ENCODE assay signal across 16 cellular contexts in genomic region chr17:45918241-45918745, GRCh38. TPM values are rescaled to one million over a fixed set of nuclear protein-coding genes. Genes with fewer than 3 reads are reported as not detected.
DNase-seq lines count a peak whose midpoint lies in the region; ATAC-seq, FAIRE-seq and TF ChIP-seq lines count a peak whose summit lies in the region.
"Had no signal": no experiment of that assay in that cellular context is flagged by ENCODE, and none has a peak within 500 bp of the region (broad histone marks: within the 10 kb centered on the region; RNA-seq: fewer than 3 reads in every experiment).

No MANE protein-coding gene starts in this region.

- H2AK5ac ChIP-seq in H1 (ENCODE audit: low read depth, low read length), result no peak overlapping the region

- H3K4ac ChIP-seq in H1 (replicated peaks; ENCODE audit: insufficient read length, low read depth, low read length), result no peak overlapping the region

- H3K14ac ChIP-seq in H1 (ENCODE audit: insufficient read length), result no peak overlapping the region

- H2AFZ ChIP-seq in HepG2 (ENCODE audit: low read length), result no peak overlapping the region
- H2AFZ ChIP-seq in H1 (ENCODE audit: low read length), result no peak overlapping the region

- no peak for TF ChIP-seq EP300 in HepG2 (IDR thresholded peaks at IDR 0.05; ENCODE audit: low read depth in 2 of 2, low read length in 2 of 2)
- no peak for TF ChIP-seq EP300 in HepG2 (CRISPR knock-in tag; IDR thresholded peaks at IDR 0.05; ENCODE audit: borderline replicate concordance)
- no peak for TF ChIP-seq EP300 in H1 (IDR thresholded peaks at IDR 0.05; ENCODE audit: borderline replicate concordance in 1 of 2, low read depth in 2 of 2, low read length in 2 of 2)

- TF ChIP-seq CTCF in HepG2 (CRISPR knock-in tag; IDR thresholded peaks at IDR 0.05) (no peak), right lobe of liver (IDR thresholded peaks at IDR 0.05) (no peak), H1 (IDR thresholded peaks at IDR 0.05; ENCODE audit: control extremely low read depth in 1 of 3, insufficient read depth in 1 of 3, low read depth in 1 of 3, low read length in 3 of 3) (no peak)

- ATAC-seq in HepG2 (no peak), right lobe of liver (no peak), HG03095 (IDR thresholded peaks at IDR 0.05; ENCODE audit: unreplicated experiment) (no peak)
- ATAC-seq: HCT116 had no signal

- TF ChIP-seq POLR2A in HepG2 (IDR thresholded peaks at IDR 0.05; ENCODE audit: insufficient read depth in 1 of 2, low read depth in 2 of 2, low read length in 2 of 2) (no peak), right lobe of liver (IDR thresholded peaks at IDR 0.05) (no peak), H1 (IDR thresholded peaks at IDR 0.05; ENCODE audit: control extremely low read depth in 1 of 2, low read depth in 2 of 2, low read length in 2 of 2) (no peak)

- no peak overlapping the region for H4K91ac ChIP-seq in H1 (replicated peaks; ENCODE audit: insufficient read length, low read length)

- no peak overlapping the region for H3K23ac ChIP-seq in H1 (ENCODE audit: insufficient read length)

- H3K79me2 ChIP-seq in HepG2 (ENCODE audit: insufficient read depth, low read length) (no peaks in the 10 kb centered on the region), H1 (ENCODE audit: control insufficient read depth in 1 of 2, insufficient read depth in 2 of 2, low read length in 2 of 2) (no peaks in the 10 kb centered on the region)

- H3K4me2 ChIP-seq in HepG2 (ENCODE audit: low read depth, low read length) (no peak overlapping the region), H1 (ENCODE audit: insufficient read depth in 1 of 2, low read depth in 2 of 2, low read length in 2 of 2) (no peak overlapping the region)

- no peak overlapping the region for H3K18ac ChIP-seq in H1 (ENCODE audit: extremely low read depth, low read length)

- H3K4me3 ChIP-seq in HepG2 (replicated peaks in 1 of 3; ENCODE audit: insufficient read depth in 1 of 3, low read depth in 2 of 3, low read length in 3 of 3) (no peak overlapping the region), right lobe of liver (no peak overlapping the region), H1 (ENCODE audit: extremely low read depth in 1 of 4, insufficient read depth in 2 of 4, low read depth in 3 of 4, low read length in 4 of 4) (no peak overlapping the region)

- H3K36me3 ChIP-seq in HepG2 (replicated peaks in 1 of 2; ENCODE audit: control insufficient read depth in 1 of 2, insufficient read depth in 2 of 2, low read length in 2 of 2) (0 out of 5 replicates have a peak, but pooled peaks cover 0 to 3% of the 10 kb centered on the region in 2 experiments), right lobe of liver (peaks cover 0 to 42% (median 12%) of the 10 kb centered on the region in 4 donors), H1 (ENCODE audit: control insufficient read depth in 2 of 4, insufficient read depth in 4 of 4, low read length in 3 of 4) (no peaks in the 10 kb centered on the region)
- H3K36me3 ChIP-seq: BE2C had no signal

- H3K27ac ChIP-seq in HepG2 (ENCODE audit: extremely low read length, insufficient read depth, low read length), result no peak overlapping the region
- no peak overlapping the region for H3K27ac ChIP-seq in right lobe of liver
- H3K27ac ChIP-seq in H1 (ENCODE audit: low read depth, low read length), result no peak overlapping the region
- H3K27ac ChIP-seq: C4-2B had no signal

- H2BK15ac ChIP-seq in H1 (ENCODE audit: low read length), result no peak overlapping the region

- H3K9me3 ChIP-seq in HepG2 (ENCODE audit: low read length) (no peaks in the 10 kb centered on the region), right lobe of liver (no peaks in the 10 kb centered on the region), H1 (ENCODE audit: insufficient read depth in 2 of 2, low read depth in 1 of 2, low read length in 1 of 2) (no peaks in the 10 kb centered on the region; a peak in 1 of 4 replicates)
- H3K9me3 ChIP-seq: BE2C had no signal

- H4K20me1 ChIP-seq in HepG2 (ENCODE audit: insufficient read depth, low read length) (no peaks in the 10 kb centered on the region), H1 (replicated peaks in 1 of 2; ENCODE audit: control insufficient read depth in 1 of 2, insufficient read depth in 2 of 2, low read length in 2 of 2) (peaks cover 0 to 4% of the 10 kb centered on the region in 2 experiments)

- H2BK120ac ChIP-seq in H1 (replicated peaks; ENCODE audit: low read depth, low read length), result no peak overlapping the region

- no peak overlapping the region for H4K5ac ChIP-seq in H1 (ENCODE audit: insufficient read length, low read depth, low read length)

- in situ Hi-C loops in HepG2 (cut with HindIII; ENCODE audit: extremely low pct_ligation_motif_present, low pct_unique_long_range_greater_than_20kb) (no loop called here), KBM-7 (cut with MboI; ENCODE audit: low pct_unique_long_range_greater_than_20kb, low sequenced_read_pairs) (no loop called here)

- no peak overlapping the region for H3K9ac ChIP-seq in HepG2 (ENCODE audit: insufficient read depth, low read depth, low read length)
- H3K9ac ChIP-seq in H1 (replicated peaks in 1 of 4; ENCODE audit: extremely low read depth in 1 of 4, low read depth in 3 of 4, low read length in 3 of 4), result no peak overlapping the region

- H2BK5ac ChIP-seq in H1 (ENCODE audit: low read depth, low read length), result no peak overlapping the region

- peaks cover 4% of the 10 kb centered on the region; the same call in 1 of the 2 replicates for H3K23me2 ChIP-seq in H1 (ENCODE audit: low read depth, low read length)

- POLR2A ChIA-PET in HepG2 (lab: Yijun Ruan, JAX), result interaction anchor here (1.0 to 2.0 kb wide), 2 partner anchors 14 to 18 kb away, joined by 3 to 4 read pairs; no protein-coding TSS in a partner anchor
- POLR2A ChIA-PET in H1 (lab: Charles Lee; ENCODE audit: partially characterized antibody), result no interaction called here

- no peak overlapping the region for H2BK12ac ChIP-seq in H1 (ENCODE audit: low read depth, low read length)

- CTCF ChIA-PET in HepG2 (lab: Yijun Ruan, JAX; ENCODE audit: low intra/inter-chr PET ratio, low total read pairs) (no interaction called here), H1 (lab: Charles Lee; ENCODE audit: partially characterized antibody) (interaction anchor here (1.0 to 2.7 kb wide), 6 partner anchors 10 to 196 kb away, joined by 3 to 13 read pairs (median 4); no protein-coding TSS in a partner anchor)

- WGBS in HepG2 (ENCODE audit: low lambda C conversion rate), result 100% methylated on average over 2 of the region's 2 CpGs
- whole genome bisulfite sequencing in right lobe of liver (ENCODE audit: insufficient coverage, low coverage, low lambda C conversion rate, missing lambda C conversion rate), result 92% methylated on average over 2 of the region's 2 CpGs
- 89% methylated on average over 2 of the region's 2 CpGs; no CpG with 5 or more reads in 1 of the 2 experiments for WGBS in H1 (ENCODE audit: extremely low coverage in 1 of 2, insufficient coverage in 1 of 2, insufficient read length in 1 of 2, insufficient replicate concordance in 2 of 2, low coverage in 1 of 2, low lambda C conversion rate in 2 of 2, missing lambda C conversion rate in 1 of 2), 2 experiments

- no peak for TF ChIP-seq RAD21 in HepG2 (CRISPR knock-in tag; IDR thresholded peaks at IDR 0.05)
- TF ChIP-seq RAD21 in H1 (IDR thresholded peaks at IDR 0.05 in 1 of 2, conservative IDR thresholded peaks at IDR 0.05 in 1 of 2; ENCODE audit: low read depth in 2 of 2, low read length in 2 of 2), result no peak

- H3K27me3 ChIP-seq in HepG2 (ENCODE audit: control insufficient read depth in 1 of 2, insufficient read depth in 2 of 2, low read length in 2 of 2) (no peaks in the 10 kb centered on the region), right lobe of liver (no peaks in the 10 kb centered on the region), H1 (replicated peaks in 1 of 4; ENCODE audit: control insufficient read depth in 3 of 4, extremely low read depth in 1 of 4, insufficient read depth in 3 of 4, low read length in 3 of 4) (no peaks in the 10 kb centered on the region)
- H3K27me3 ChIP-seq: BE2C had no signal

- H3K4me1 ChIP-seq in HepG2 (ENCODE audit: insufficient read depth, low read length), result peaks cover 20% of the 10 kb centered on the region
- peaks cover 0 to 8% (median 1%) of the 10 kb centered on the region in 4 donors for H3K4me1 ChIP-seq in right lobe of liver
- no peaks in the 10 kb centered on the region for H3K4me1 ChIP-seq in H1 (replicated peaks in 1 of 4; ENCODE audit: control insufficient read depth in 3 of 4, insufficient read depth in 4 of 4, low read length in 3 of 4)

- no TSS peak for BruUV-seq in HepG2 (replicated peaks; lab: Mats Ljungman, UMichigan)

- no peak overlapping the region for H3K56ac ChIP-seq in H1 (replicated peaks; ENCODE audit: insufficient read length, low read depth, low read length)

- H4K8ac ChIP-seq in H1 (ENCODE audit: extremely low read depth, insufficient read depth, low read length), result no peak overlapping the region

- intact Hi-C loops in HepG2 (cut with micrococcal nuclease; ENCODE audit: unreplicated experiment), result no loop called here
- intact Hi-C loops in right lobe of liver (cut with DNase I), result no loop called here

- H2BK20ac ChIP-seq in H1 (ENCODE audit: low read length), result no peak overlapping the region

- FAIRE-seq in HepG2 (lab: Jason Lieb, UNC) (no peak), H1 (lab: Jason Lieb, UNC) (no peak)
- FAIRE-seq: A204.1, G401.6, GM12891 had no signal

- H3K79me1 ChIP-seq in H1 (ENCODE audit: low read depth, low read length), result no peaks in the 10 kb centered on the region

- DNase-seq in HepG2 (ENCODE audit: low spot score), result no peak
- no peak for DNase-seq in right lobe of liver
- peak; percentile 5 for DNase-seq in NCI-H146 treated with DMSO at 0.1 percent for 48 hours (lab: John Stamatoyannopoulos, UW; ENCODE audit: unreplicated experiment)
- no peak for DNase-seq in H1 (ENCODE audit: low read depth in 1 of 2, low spot score in 2 of 2)
- DNase-seq in KBM-7, result no peak
- no peak for DNase-seq in NCI-H1092 treated with DMSO at 0.1 percent for 48 hours (lab: John Stamatoyannopoulos, UW)
- DNase-seq: BE2C; CD4-positive, alpha-beta memory T cell; DMS79; GOT3 had no signal

RNA-seq across cellular contexts. Expression of gene MAPT, which starts 23.9 kb away (rescaled TPM):
- total RNA-seq in HepG2 (2016; rRNA removed; fragmentation: Illumina TruSeq; extraction: Trizol) (2.1 and 3.6 TPM in 2 replicates), right lobe of liver (1 to 10 TPM in 2 of 6 experiments, under 1 TPM in 4; 0.39 to 4.9 (median 0.59) TPM)
- total RNA-seq in HepG2 (2016; cell fraction: cytosol; rRNA removed; fragmentation: Illumina TruSeq; extraction: Trizol; ENCODE audit: low read depth), result 2.0 and 2.2 TPM in 2 replicates
- total RNA-seq in HepG2 (2016; cell fraction: insoluble cytoplasmic fraction; rRNA removed; fragmentation: Illumina TruSeq; extraction: Trizol), result 1.7 and 2.4 TPM in 2 replicates
- total RNA-seq in HepG2 (2016; cell fraction: membrane; rRNA removed; fragmentation: Illumina TruSeq; extraction: Trizol), result 2.1 and 2.3 TPM in 2 replicates
- total RNA-seq in HepG2 (2016; cell fraction: nucleus; rRNA removed; fragmentation: Illumina TruSeq; extraction: Trizol), result 1.8 and 2.7 TPM in 2 replicates
- polyA plus RNA-seq in HepG2 (2011; rRNA removed) (2.8 and 3.3 TPM in 2 replicates), H1 (2011; rRNA removed) (0.54 and 1.0 TPM in 2 replicates)
- 1.4 and 1.9 TPM in 2 replicates for polyA plus RNA-seq in HepG2 (2011; cell fraction: cytosol; rRNA removed)
- 3.1 and 3.6 TPM in 2 replicates for polyA plus RNA-seq in HepG2 (2011; cell fraction: nucleus; rRNA removed)
- 3.8 and 7.8 TPM in 2 replicates for polyA plus RNA-seq in HepG2 (2012)
- 6.6 and 6.7 TPM in 2 replicates for polyA plus RNA-seq in HepG2 (2016; cell fraction: cytosol; fragmentation: Illumina TruSeq; extraction: Trizol; ENCODE audit: low read depth)
- polyA plus RNA-seq in HepG2 (2016; cell fraction: insoluble cytoplasmic fraction; fragmentation: Illumina TruSeq; extraction: Trizol; ENCODE audit: low read depth), result 4.1 and 6.8 TPM in 2 replicates
- 4.0 and 5.5 TPM in 2 replicates for polyA plus RNA-seq in HepG2 (2016; cell fraction: membrane; fragmentation: Illumina TruSeq; extraction: Trizol; ENCODE audit: low read depth)
- polyA plus RNA-seq in HepG2 (2016; cell fraction: nucleus; fragmentation: Illumina TruSeq; extraction: Trizol; ENCODE audit: insufficient read depth, low read depth), result 3.8 and 5.1 TPM in 2 replicates
- 2.0 and 2.7 TPM in 2 replicates for polyA minus RNA-seq in HepG2 (2011; rRNA and poly(A)+ RNA removed; ENCODE audit: low replicate concordance)
- 0.97 and 2.1 TPM in 2 replicates for polyA minus RNA-seq in HepG2 (2011; cell fraction: cytosol; rRNA and poly(A)+ RNA removed)
- polyA minus RNA-seq in HepG2 (2011; cell fraction: nucleus; rRNA and poly(A)+ RNA removed), result 1.4 and 1.7 TPM in 2 replicates
- total RNA-seq in H1 (2021; fragmentation: NEBNext Ultra II Directional; extraction: Animal tissue kit (Norgen Biotek cat#: 25700)), result 1.7 and 2.4 TPM in 2 replicates
- polyA plus RNA-seq in H1 (2011; cell fraction: cytosol; rRNA removed), result 0.57 TPM
- polyA plus RNA-seq in H1 (2011; cell fraction: nucleus; rRNA removed), result 1.1 TPM
- 0.88 to 1.4 TPM (median 1.3 TPM) in 4 replicates for polyA plus RNA-seq in H1 (2012, experiment 1 of 2)
- polyA plus RNA-seq in H1 (2012, experiment 2 of 2), result 0.83 TPM
- polyA plus RNA-seq in H1 (2013, experiment 1 of 2), result 0.93 TPM
- 0.99 TPM for polyA plus RNA-seq in H1 (2013, experiment 2 of 2)
- polyA minus RNA-seq in H1 (2011; rRNA and poly(A)+ RNA removed), result 0.29 and 0.38 TPM in 2 replicates
- polyA minus RNA-seq in H1 (2011; cell fraction: cytosol; rRNA and poly(A)+ RNA removed), result 0.22 TPM
- polyA minus RNA-seq in H1 (2011; cell fraction: nucleus; rRNA and poly(A)+ RNA removed), result 0.60 TPM

Comparison
In these comparisons a context has a peak if more than half of its experiments do, and no peak if none do; other contexts are left out.
1. Of the 41 proteins assayed by ChIP-seq in both HepG2 and H1: peak only in HepG2: none; only in H1: KDM1A; in both: none; in neither: 40.